ENCODE assay signal across 9 cellular contexts in the genomic region with DNA sequence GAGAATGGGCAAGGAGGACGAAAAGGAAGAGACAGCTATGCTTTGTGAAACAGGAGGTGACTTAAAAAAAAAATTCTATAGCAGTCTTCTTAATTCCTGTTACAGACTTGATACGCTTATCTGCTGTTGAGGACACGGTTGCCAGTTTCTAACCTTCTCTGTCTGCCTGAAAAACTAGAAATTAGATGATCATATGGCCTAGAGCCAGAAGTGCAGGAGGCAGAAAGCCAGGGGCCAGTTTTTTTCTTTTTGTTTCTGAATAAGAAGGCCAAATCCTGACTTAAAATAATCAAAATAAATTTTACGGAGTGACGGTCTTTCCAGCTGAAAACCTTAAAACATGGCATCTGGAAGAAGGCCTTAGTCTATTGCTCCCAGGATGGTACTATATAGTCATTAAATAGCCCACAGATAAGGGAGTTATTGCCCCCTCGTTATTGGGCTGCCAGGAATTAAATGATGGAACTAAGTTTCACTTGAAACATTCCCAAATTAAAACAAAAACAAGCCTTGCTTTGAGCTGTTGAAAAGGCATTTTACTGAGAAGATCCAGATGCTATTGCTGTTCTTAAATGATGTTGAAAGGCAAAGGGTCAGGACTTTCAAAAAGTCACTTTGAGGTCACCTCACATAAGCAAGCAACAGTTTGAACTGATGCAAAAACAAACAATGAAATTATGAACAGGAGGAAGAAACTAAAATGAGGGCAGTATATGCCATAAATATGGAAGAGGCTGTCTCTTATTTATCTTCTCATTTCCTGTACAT. TPM values are rescaled to one million over a fixed set of nuclear protein-coding genes. Genes with fewer than 3 reads are reported as not detected.
DNase-seq lines count a peak whose midpoint lies in the region; ATAC-seq, FAIRE-seq and TF ChIP-seq lines count a peak whose summit lies in the region.
"Had no signal": no experiment of that assay in that cellular context is flagged by ENCODE, and none has a peak within 500 bp of the region (broad histone marks: within the 10 kb centered on the region; RNA-seq: fewer than 3 reads in every experiment).

No MANE protein-coding gene starts in this region.

- H3K4me3 ChIP-seq in DND-41 (ENCODE audit: low read depth in 1 of 2, low read length in 2 of 2) (peak overlapping the region in 1 of 2 experiments; percentile 66; a peak in 1 of 4 replicates), RWPE2 (ENCODE audit: severe bottlenecking) (peak overlapping the region; percentile 44), endothelial cell of umbilical vein (replicated peaks in 1 of 3; ENCODE audit: insufficient read depth in 1 of 3, low read depth in 1 of 3, low read length in 3 of 3) (peak overlapping the region; percentile 13 to 72 (median 16)), pancreas (peak overlapping the region in 2 of 4 donors; percentile 59)

- no peak for TF ChIP-seq POLR2A in endothelial cell of umbilical vein (IDR thresholded peaks at IDR 0.05; ENCODE audit: low read depth, low read length)

- FAIRE-seq in endothelial cell of umbilical vein (lab: Jason Lieb, UNC) (peak; percentile 33), pancreas (lab: Jason Lieb, UNC) (no peak)

- H3K4me2 ChIP-seq in DND-41 (ENCODE audit: insufficient read depth, low read length) (peak overlapping the region; percentile 53), endothelial cell of umbilical vein (ENCODE audit: insufficient read depth, low read length) (peak overlapping the region; percentile 93)

- no peak overlapping the region for H2AFZ ChIP-seq in DND-41 (ENCODE audit: low read depth, low read length)
- no peak overlapping the region for H2AFZ ChIP-seq in endothelial cell of umbilical vein (ENCODE audit: low read depth, low read length)

- H4K20me1 ChIP-seq in DND-41 (ENCODE audit: insufficient read depth, low read length) (peaks cover 15% of the 10 kb centered on the region; the same call in 1 of the 2 replicates), endothelial cell of umbilical vein (replicated peaks; ENCODE audit: control insufficient read depth, extremely low read depth, insufficient read depth, low read length) (peaks cover 5% of the 10 kb centered on the region)

- CTCF ChIA-PET in endothelial cell of umbilical vein (lab: Charles Lee) = no interaction called here

- BruUV-seq in endothelial cell of umbilical vein (replicated peaks; lab: Mats Ljungman, UMichigan) = no TSS peak

- H3K27me3 ChIP-seq in DND-41 (ENCODE audit: insufficient read depth, low read length, poor library complexity) (no peaks in the 10 kb centered on the region), RWPE2 (ENCODE audit: insufficient read depth, poor library complexity, severe bottlenecking) (no peaks in the 10 kb centered on the region), endothelial cell of umbilical vein (ENCODE audit: control insufficient read depth in 2 of 2, insufficient read depth in 2 of 2, low read length in 2 of 2) (no peaks in the 10 kb centered on the region), pancreas (no peaks in the 10 kb centered on the region)

- H3K79me2 ChIP-seq in DND-41 (ENCODE audit: insufficient read depth, low read length) = peaks cover 31% of the 10 kb centered on the region
- peaks cover 30% of the 10 kb centered on the region for H3K79me2 ChIP-seq in endothelial cell of umbilical vein (ENCODE audit: control insufficient read depth, insufficient read depth, low read length)

- H3K9me1 ChIP-seq in endothelial cell of umbilical vein (replicated peaks; ENCODE audit: control insufficient read depth, extremely low read depth, insufficient read depth, low read length) = no peaks in the 10 kb centered on the region

- H3K36me3 ChIP-seq in DND-41 (ENCODE audit: insufficient read depth, low read length) = peaks cover 23% of the 10 kb centered on the region
- H3K36me3 ChIP-seq in RWPE2 (ENCODE audit: low read depth) = peaks cover 15% of the 10 kb centered on the region
- H3K36me3 ChIP-seq in endothelial cell of umbilical vein (ENCODE audit: control insufficient read depth in 2 of 2, extremely low read depth in 1 of 2, insufficient read depth in 2 of 2, low read length in 2 of 2) = no peaks in the 10 kb centered on the region
- H3K36me3 ChIP-seq in pancreas = no peaks in the 10 kb centered on the region

- no peak for ATAC-seq in DND-41 (ENCODE audit: insufficient read depth, low read depth)
- ATAC-seq in RWPE2 (ENCODE audit: low read depth) = no peak
- ATAC-seq in pancreas = no peak
- ATAC-seq in HG02610 (IDR thresholded peaks at IDR 0.05; ENCODE audit: unreplicated experiment) = no peak

- no peak for TF ChIP-seq CTCF in DND-41 (IDR thresholded peaks at IDR 0.05; ENCODE audit: borderline replicate concordance, extremely low read depth, low read length, poor library complexity, severe bottlenecking)
- no peak for TF ChIP-seq CTCF in RWPE2 (IDR thresholded peaks at IDR 0.05; ENCODE audit: poor library complexity, severe bottlenecking)
- TF ChIP-seq CTCF in endothelial cell of umbilical vein (IDR thresholded peaks at IDR 0.05; ENCODE audit: extremely low read depth in 1 of 2, insufficient read depth in 1 of 2, low read depth in 1 of 2, low read length in 2 of 2) = no peak
- no peak for TF ChIP-seq CTCF in pancreas (IDR thresholded peaks at IDR 0.05)

- DNase-seq in DND-41 (no peak), RWPE2 (ENCODE audit: low spot score) (no peak), endothelial cell of umbilical vein (ENCODE audit: low read depth, low spot score) (no peak), pancreas (no peak), C1 segment of cervical spinal cord (lab: John Stamatoyannopoulos, UW) (no peak), NCI-H1105 treated with DMSO at 0.1 percent for 48 hours (lab: John Stamatoyannopoulos, UW) (no peak)
- no peak for DNase-seq in activated CD4-positive, alpha-beta T cell treated with anti-CD3 and anti-CD28 coated beads for 1 hour
- DNase-seq: SHP77 had no signal

- H3K9ac ChIP-seq in DND-41 (ENCODE audit: low read depth, low read length) (peak overlapping the region; percentile 69; the same call in 1 of the 2 replicates), endothelial cell of umbilical vein (replicated peaks; ENCODE audit: extremely low read depth, insufficient read depth, low read length) (peak overlapping the region; percentile 35)

- intact Hi-C loops in endothelial cell of umbilical vein (cut with micrococcal nuclease) (loop anchor here (10.0 kb wide), 1 partner anchor 207 kb away; a partner anchor contains a TSS), pancreas (cut with DNase I) (no loop called here)

- H3K9me3 ChIP-seq in DND-41 (ENCODE audit: insufficient read depth, low read length, severe bottlenecking) = no peaks in the 10 kb centered on the region
- H3K9me3 ChIP-seq in RWPE2 (ENCODE audit: severe bottlenecking) = no peaks in the 10 kb centered on the region
- no peaks in the 10 kb centered on the region for H3K9me3 ChIP-seq in endothelial cell of umbilical vein (replicated peaks; ENCODE audit: control insufficient read depth, insufficient read depth, low read length)
- no peaks in the 10 kb centered on the region for H3K9me3 ChIP-seq in pancreas

- WGBS in pancreas, 2 donors = 17 to 18% methylated on average over 6 of the region's 6 CpGs

- POLR2A ChIA-PET in endothelial cell of umbilical vein (lab: Charles Lee) = no interaction called here

- H3K27ac ChIP-seq in DND-41 (ENCODE audit: low read length) (no peak overlapping the region), RWPE2 (ENCODE audit: poor library complexity, severe bottlenecking) (peak overlapping the region; percentile 74), endothelial cell of umbilical vein (ENCODE audit: insufficient read depth, low read depth, low read length) (no peak overlapping the region), pancreas (peak overlapping the region in 3 of 4 donors; percentile 15 to 91 (median 18))

- dilution Hi-C loops in endothelial cell of umbilical vein (cut with MboI; ENCODE audit: extremely low pct_ligation_motif_present, low sequenced_read_pairs) = no loop called here

- H3K4me1 ChIP-seq in DND-41 (ENCODE audit: insufficient read depth, low read length) (peaks cover 36% of the 10 kb centered on the region), RWPE2 (ENCODE audit: insufficient read depth, poor library complexity, severe bottlenecking) (peaks cover 17% of the 10 kb centered on the region), endothelial cell of umbilical vein (ENCODE audit: control insufficient read depth, extremely low read depth, insufficient read depth, low read length) (peaks cover 19% of the 10 kb centered on the region), pancreas (peaks cover 6 to 27% (median 13%) of the 10 kb centered on the region in 3 donors)

TF ChIP-seq in endothelial cell of umbilical vein, 7 proteins besides CTCF, POLR2A, EP300 and RAD21 (continues in another document):
- TF ChIP-seq EZH2 (IDR thresholded peaks at IDR 0.05; ENCODE audit: borderline replicate concordance, low read depth, low read length, severe bottlenecking) (no peak), GATA2 (IDR thresholded peaks at IDR 0.05; ENCODE audit: insufficient read depth, insufficient read length, low read depth, low read length) (no peak), JUN (IDR thresholded peaks at IDR 0.05; ENCODE audit: borderline replicate concordance, insufficient read depth, insufficient read length, low read depth) (no peak), FOS (IDR thresholded peaks at IDR 0.05; ENCODE audit: borderline replicate concordance, insufficient read depth, low read length) (no peak), MYC (IDR thresholded peaks at IDR 0.05; ENCODE audit: low read depth, low read length) (no peak)

RNA-seq across cellular contexts. Expression of a gene that starts 1.9 kb away (rescaled TPM):
- total RNA-seq in endothelial cell of umbilical vein = 20.7 and 21.5 TPM in 2 replicates
- 12.1 and 14.8 TPM in 2 replicates for polyA plus RNA-seq in endothelial cell of umbilical vein
- 13.9 and 15.7 TPM in 2 replicates for polyA plus RNA-seq in endothelial cell of umbilical vein (2011; cell fraction: cytosol; rRNA removed)
- polyA plus RNA-seq in endothelial cell of umbilical vein (2011; cell fraction: nucleus; rRNA removed) = 25.0 and 27.1 TPM in 2 replicates
- polyA plus RNA-seq in endothelial cell of umbilical vein (2012) = 21.9 and 23.0 TPM in 2 replicates
- 24.7 and 25.5 TPM in 2 replicates for polyA minus RNA-seq in endothelial cell of umbilical vein
- polyA minus RNA-seq in endothelial cell of umbilical vein (2011; cell fraction: cytosol; rRNA and poly(A)+ RNA removed) = 5.4 TPM
- polyA minus RNA-seq in endothelial cell of umbilical vein (2011; cell fraction: nucleus; rRNA and poly(A)+ RNA removed) = 12.5 and 16.5 TPM in 2 replicates
- 1 to 10 TPM; 5.1 to 8.7 (median 5.6) TPM for total RNA-seq in pancreas
- polyA plus RNA-seq in pancreas = 1 to 10 TPM; 6.3 to 8.9 TPM

RNA-seq across cellular contexts. Expression of a gene that starts 29.7 kb away (rescaled TPM):
- total RNA-seq in endothelial cell of umbilical vein (44.1 and 44.5 TPM in 2 replicates), pancreas (10 to 100 TPM in 4 of 6 donors, 1 to 10 TPM in 2; 8.6 to 15.7 (median 13.1) TPM)
- polyA plus RNA-seq in endothelial cell of umbilical vein (8.1 and 10.0 TPM in 2 replicates), pancreas (1 to 10 TPM; 6.0 to 6.2 TPM)
- 15.6 and 18.4 TPM in 2 replicates for polyA plus RNA-seq in endothelial cell of umbilical vein (2011; cell fraction: cytosol; rRNA removed)
- polyA plus RNA-seq in endothelial cell of umbilical vein (2011; cell fraction: nucleus; rRNA removed) = 6.9 and 7.4 TPM in 2 replicates
- 31.3 and 46.8 TPM in 2 replicates for polyA plus RNA-seq in endothelial cell of umbilical vein (2012)
- 14.2 and 17.0 TPM in 2 replicates for polyA minus RNA-seq in endothelial cell of umbilical vein
- 15.1 TPM for polyA minus RNA-seq in endothelial cell of umbilical vein (2011; cell fraction: cytosol; rRNA and poly(A)+ RNA removed)
- 2.9 and 5.4 TPM in 2 replicates for polyA minus RNA-seq in endothelial cell of umbilical vein (2011; cell fraction: nucleus; rRNA and poly(A)+ RNA removed)

Comparison
In these comparisons a context has a peak if more than half of its experiments do, and no peak if none do; other contexts are left out.
1. H3K27ac ChIP-seq: peak in RWPE2 (single experiment) and pancreas (3 of 4); none in DND-41 (single experiment) and endothelial cell of umbilical vein (single experiment).